ENCODE assay signal across 19 cellular contexts in the genomic region with DNA sequence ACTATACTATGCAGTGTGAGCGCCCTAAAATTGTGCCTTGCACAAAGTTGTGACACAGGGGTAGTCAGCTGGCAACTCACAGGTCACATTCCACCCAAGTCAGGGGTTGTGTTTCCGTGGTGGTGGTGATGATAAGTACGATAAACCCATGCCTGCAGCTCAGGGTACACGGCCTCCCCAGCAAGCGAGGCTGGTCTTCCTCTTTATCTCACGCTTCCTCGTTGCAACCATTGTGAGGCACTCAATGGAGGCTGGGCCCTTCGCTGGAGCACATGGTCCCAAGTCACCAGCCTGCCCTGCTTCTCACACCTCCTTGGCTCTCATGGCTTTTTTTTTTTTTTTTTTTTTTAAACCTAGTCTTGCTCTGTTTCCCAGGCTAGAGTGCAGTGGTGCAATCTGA.
DNase-seq lines count a peak whose midpoint lies in the region; ATAC-seq, FAIRE-seq and TF ChIP-seq lines count a peak whose summit lies in the region.
"Had no signal": no experiment of that assay in that cellular context is flagged by ENCODE, and none has a peak within 500 bp of the region (broad histone marks: within the 10 kb centered on the region; RNA-seq: fewer than 3 reads in every experiment).

No MANE protein-coding gene starts in this region.

- CTCF ChIA-PET in K562 (lab: Yijun Ruan, JAX; ENCODE audit: low intra/inter-chr PET ratio) = no interaction called here

- 4% methylated on average over 8 of the region's 8 CpGs for WGBS in K562 (ENCODE audit: insufficient coverage, low coverage, missing lambda C conversion rate)
- WGBS in tibial nerve, 2 donors = 74 to 85% methylated on average over 7 to 8 of the region's 8 CpGs

- H3K9me3 ChIP-seq in K562 (replicated peaks; ENCODE audit: control insufficient read depth, insufficient read depth, low read depth, low read length) = no peaks in the 10 kb centered on the region
- no peaks in the 10 kb centered on the region for H3K9me3 ChIP-seq in tibial nerve
- H3K9me3 ChIP-seq: A549 had no signal

- DNase-seq in cardiac septum (ENCODE audit: low spot score) = peak; percentile 51
- no peak for DNase-seq in left ventricle myocardium superior
- peak in 1 of 4 experiments; percentile 5 for DNase-seq in K562 (ENCODE audit: extremely low read depth in 1 of 4, low spot score in 3 of 4)
- peak; percentile 54 for DNase-seq in posterior vena cava (ENCODE audit: low spot score)
- DNase-seq in G401 (ENCODE audit: low spot score) = no peak
- no peak for DNase-seq in tibial nerve (ENCODE audit: low spot score in 2 of 2)
- no peak for DNase-seq in coronary artery (ENCODE audit: low spot score)
- DNase-seq: AML-193; CD4-positive, alpha-beta memory T cell; H7; HFFc6 had no signal

- no peak overlapping the region for H3K4me2 ChIP-seq in K562 (ENCODE audit: insufficient read depth, low read length)
- H3K4me2 ChIP-seq: A549, GM23338 had no signal

- H3K4me3 ChIP-seq in K562 (no peak overlapping the region), tibial nerve (no peak overlapping the region), coronary artery (no peak overlapping the region)
- H3K4me3 ChIP-seq: A549, GM23338 had no signal

- H3K27ac ChIP-seq in K562 (ENCODE audit: extremely low read depth, low read depth, low read length) (no peak overlapping the region), tibial nerve (no peak overlapping the region), coronary artery (no peak overlapping the region)
- H3K27ac ChIP-seq: 22Rv1, A549, C4-2B, HL-60 had no signal

- H3K9ac ChIP-seq in K562 (ENCODE audit: insufficient read depth in 1 of 2, low read depth in 2 of 2, low read length in 2 of 2) = no peak overlapping the region

- TF ChIP-seq RAD21 in K562 (CRISPR knock-in tag; conservative IDR thresholded peaks at IDR 0.05 in 1 of 2, IDR thresholded peaks at IDR 0.05 in 1 of 2) = no peak

- FAIRE-seq in K562 (lab: Jason Lieb, UNC) = no peak
- FAIRE-seq: A549, GM12892, GM18507 had no signal

- no peaks in the 10 kb centered on the region for H3K79me2 ChIP-seq in K562 (ENCODE audit: control insufficient read depth, insufficient read depth, low read length)

- H3K27me3 ChIP-seq in K562 (ENCODE audit: control insufficient read depth in 2 of 2, insufficient read depth in 2 of 2, low read length in 2 of 2) = peaks cover 2 to 20% of the 10 kb centered on the region in 2 experiments; a peak in 3 of 5 replicates
- no peaks in the 10 kb centered on the region for H3K27me3 ChIP-seq in tibial nerve

- BruUV-seq in K562 (replicated peaks; lab: Mats Ljungman, UMichigan) = no TSS peak

- H3K36me3 ChIP-seq in K562 (ENCODE audit: control insufficient read depth, insufficient read depth, low read length) (no peaks in the 10 kb centered on the region), tibial nerve (no peaks in the 10 kb centered on the region)

- H2AFZ ChIP-seq in K562 (ENCODE audit: low read depth, low read length) = no peak overlapping the region
- H2AFZ ChIP-seq: GM23338 had no signal

- peaks cover 2% of the 10 kb centered on the region for H3K9me1 ChIP-seq in K562 (ENCODE audit: control insufficient read depth, insufficient read depth, low read length)

- in situ Hi-C loops in K562 (cut with MboI) = no loop called here
- in situ Hi-C loops in G401 (cut with HindIII; ENCODE audit: low sequenced_read_pairs) = no loop called here

- TF ChIP-seq EP300 in K562 (IDR thresholded peaks at IDR 0.05; ENCODE audit: low read length) = no peak
- TF ChIP-seq EP300 in tibial nerve (IDR thresholded peaks at IDR 0.05) = no peak

- TF ChIP-seq POLR2A in K562 (conservative IDR thresholded peaks at IDR 0.05) = no peak
- TF ChIP-seq POLR2A in tibial nerve (IDR thresholded peaks at IDR 0.05) = no peak

- ATAC-seq in left ventricle myocardium superior = no peak
- ATAC-seq in K562 = no peak
- ATAC-seq: A549, GM23338, HCT116 had no signal

- intact Hi-C loops in cardiac septum (cut with DNase I) (no loop called here), left ventricle myocardium superior (cut with micrococcal nuclease) (no loop called here), K562 (cut with micrococcal nuclease) (no loop called here), posterior vena cava (cut with DNase I) (no loop called here)

- H3K4me1 ChIP-seq in K562 (replicated peaks in 1 of 2; ENCODE audit: control insufficient read depth in 2 of 2, insufficient read depth in 2 of 2, low read length in 2 of 2) = no peaks in the 10 kb centered on the region
- peaks cover 0 to 6% (median 0%) of the 10 kb centered on the region in 4 donors for H3K4me1 ChIP-seq in tibial nerve

- POLR2A ChIA-PET in K562 (lab: Yijun Ruan, JAX) = no interaction called here

- H4K20me1 ChIP-seq in K562 (replicated peaks; ENCODE audit: control insufficient read depth, insufficient read depth, low read length) = peaks cover 16% of the 10 kb centered on the region

- TF ChIP-seq CTCF in K562 (IDR thresholded peaks at IDR 0.05 in 2 of 3, conservative IDR thresholded peaks at IDR 0.05 in 1 of 3; ENCODE audit: insufficient read depth in 2 of 3, low read depth in 1 of 3, low read length in 3 of 3) (no peak), tibial nerve (IDR thresholded peaks at IDR 0.05) (no peak), coronary artery (IDR thresholded peaks at IDR 0.05) (no peak)

TF ChIP-seq in K562, 482 proteins besides CTCF, POLR2A, EP300 and RAD21:
- TF ChIP-seq, protein P1, sequence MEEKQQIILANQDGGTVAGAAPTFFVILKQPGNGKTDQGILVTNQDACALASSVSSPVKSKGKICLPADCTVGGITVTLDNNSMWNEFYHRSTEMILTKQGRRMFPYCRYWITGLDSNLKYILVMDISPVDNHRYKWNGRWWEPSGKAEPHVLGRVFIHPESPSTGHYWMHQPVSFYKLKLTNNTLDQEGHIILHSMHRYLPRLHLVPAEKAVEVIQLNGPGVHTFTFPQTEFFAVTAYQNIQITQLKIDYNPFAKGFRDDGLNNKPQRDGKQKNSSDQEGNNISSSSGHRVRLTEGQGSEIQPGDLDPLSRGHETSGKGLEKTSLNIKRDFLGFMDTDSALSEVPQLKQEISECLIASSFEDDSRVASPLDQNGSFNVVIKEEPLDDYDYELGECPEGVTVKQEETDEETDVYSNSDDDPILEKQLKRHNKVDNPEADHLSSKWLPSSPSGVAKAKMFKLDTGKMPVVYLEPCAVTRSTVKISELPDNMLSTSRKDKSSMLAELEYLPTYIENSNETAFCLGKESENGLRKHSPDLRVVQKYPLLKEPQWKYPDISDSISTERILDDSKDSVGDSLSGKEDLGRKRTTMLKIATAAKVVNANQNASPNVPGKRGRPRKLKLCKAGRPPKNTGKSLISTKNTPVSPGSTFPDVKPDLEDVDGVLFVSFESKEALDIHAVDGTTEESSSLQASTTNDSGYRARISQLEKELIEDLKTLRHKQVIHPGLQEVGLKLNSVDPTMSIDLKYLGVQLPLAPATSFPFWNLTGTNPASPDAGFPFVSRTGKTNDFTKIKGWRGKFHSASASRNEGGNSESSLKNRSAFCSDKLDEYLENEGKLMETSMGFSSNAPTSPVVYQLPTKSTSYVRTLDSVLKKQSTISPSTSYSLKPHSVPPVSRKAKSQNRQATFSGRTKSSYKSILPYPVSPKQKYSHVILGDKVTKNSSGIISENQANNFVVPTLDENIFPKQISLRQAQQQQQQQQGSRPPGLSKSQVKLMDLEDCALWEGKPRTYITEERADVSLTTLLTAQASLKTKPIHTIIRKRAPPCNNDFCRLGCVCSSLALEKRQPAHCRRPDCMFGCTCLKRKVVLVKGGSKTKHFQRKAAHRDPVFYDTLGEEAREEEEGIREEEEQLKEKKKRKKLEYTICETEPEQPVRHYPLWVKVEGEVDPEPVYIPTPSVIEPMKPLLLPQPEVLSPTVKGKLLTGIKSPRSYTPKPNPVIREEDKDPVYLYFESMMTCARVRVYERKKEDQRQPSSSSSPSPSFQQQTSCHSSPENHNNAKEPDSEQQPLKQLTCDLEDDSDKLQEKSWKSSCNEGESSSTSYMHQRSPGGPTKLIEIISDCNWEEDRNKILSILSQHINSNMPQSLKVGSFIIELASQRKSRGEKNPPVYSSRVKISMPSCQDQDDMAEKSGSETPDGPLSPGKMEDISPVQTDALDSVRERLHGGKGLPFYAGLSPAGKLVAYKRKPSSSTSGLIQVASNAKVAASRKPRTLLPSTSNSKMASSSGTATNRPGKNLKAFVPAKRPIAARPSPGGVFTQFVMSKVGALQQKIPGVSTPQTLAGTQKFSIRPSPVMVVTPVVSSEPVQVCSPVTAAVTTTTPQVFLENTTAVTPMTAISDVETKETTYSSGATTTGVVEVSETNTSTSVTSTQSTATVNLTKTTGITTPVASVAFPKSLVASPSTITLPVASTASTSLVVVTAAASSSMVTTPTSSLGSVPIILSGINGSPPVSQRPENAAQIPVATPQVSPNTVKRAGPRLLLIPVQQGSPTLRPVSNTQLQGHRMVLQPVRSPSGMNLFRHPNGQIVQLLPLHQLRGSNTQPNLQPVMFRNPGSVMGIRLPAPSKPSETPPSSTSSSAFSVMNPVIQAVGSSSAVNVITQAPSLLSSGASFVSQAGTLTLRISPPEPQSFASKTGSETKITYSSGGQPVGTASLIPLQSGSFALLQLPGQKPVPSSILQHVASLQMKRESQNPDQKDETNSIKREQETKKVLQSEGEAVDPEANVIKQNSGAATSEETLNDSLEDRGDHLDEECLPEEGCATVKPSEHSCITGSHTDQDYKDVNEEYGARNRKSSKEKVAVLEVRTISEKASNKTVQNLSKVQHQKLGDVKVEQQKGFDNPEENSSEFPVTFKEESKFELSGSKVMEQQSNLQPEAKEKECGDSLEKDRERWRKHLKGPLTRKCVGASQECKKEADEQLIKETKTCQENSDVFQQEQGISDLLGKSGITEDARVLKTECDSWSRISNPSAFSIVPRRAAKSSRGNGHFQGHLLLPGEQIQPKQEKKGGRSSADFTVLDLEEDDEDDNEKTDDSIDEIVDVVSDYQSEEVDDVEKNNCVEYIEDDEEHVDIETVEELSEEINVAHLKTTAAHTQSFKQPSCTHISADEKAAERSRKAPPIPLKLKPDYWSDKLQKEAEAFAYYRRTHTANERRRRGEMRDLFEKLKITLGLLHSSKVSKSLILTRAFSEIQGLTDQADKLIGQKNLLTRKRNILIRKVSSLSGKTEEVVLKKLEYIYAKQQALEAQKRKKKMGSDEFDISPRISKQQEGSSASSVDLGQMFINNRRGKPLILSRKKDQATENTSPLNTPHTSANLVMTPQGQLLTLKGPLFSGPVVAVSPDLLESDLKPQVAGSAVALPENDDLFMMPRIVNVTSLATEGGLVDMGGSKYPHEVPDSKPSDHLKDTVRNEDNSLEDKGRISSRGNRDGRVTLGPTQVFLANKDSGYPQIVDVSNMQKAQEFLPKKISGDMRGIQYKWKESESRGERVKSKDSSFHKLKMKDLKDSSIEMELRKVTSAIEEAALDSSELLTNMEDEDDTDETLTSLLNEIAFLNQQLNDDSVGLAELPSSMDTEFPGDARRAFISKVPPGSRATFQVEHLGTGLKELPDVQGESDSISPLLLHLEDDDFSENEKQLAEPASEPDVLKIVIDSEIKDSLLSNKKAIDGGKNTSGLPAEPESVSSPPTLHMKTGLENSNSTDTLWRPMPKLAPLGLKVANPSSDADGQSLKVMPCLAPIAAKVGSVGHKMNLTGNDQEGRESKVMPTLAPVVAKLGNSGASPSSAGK (IDR thresholded peaks at IDR 0.05) = peak; percentile 29; the same call in 1 of the 2 replicates
- TF ChIP-seq ZKSCAN8 (CRISPR knock-in tag; IDR thresholded peaks at IDR 0.05) = no peak

Comparison
In these comparisons a context has a peak if more than half of its experiments do, and no peak if none do; other contexts are left out.
1. DNase-seq: peak in cardiac septum (single experiment) and posterior vena cava (single experiment); none in left ventricle myocardium superior (single experiment), G401 (single experiment), tibial nerve (0 of 2) and coronary artery (single experiment).